8 cellular contexts compared by ENCODE assay signal in genomic region chr18:3885209-3885792, GRCh38.
A peak's percentile ranks its signal among the peaks of the same experiment; 100 is the strongest.
DNase-seq lines count a peak whose midpoint lies in the region; ATAC-seq and TF ChIP-seq lines count a peak whose summit lies in the region.

No MANE protein-coding gene starts in this region.

- ATAC-seq in GM19463 (IDR thresholded peaks at IDR 0.05; ENCODE audit: unreplicated experiment) = peak; percentile 50
- no peak for ATAC-seq in psoas muscle
- ATAC-seq in GM18498 (IDR thresholded peaks at IDR 0.05; ENCODE audit: unreplicated experiment) = no peak

- no peaks in the 10 kb centered on the region for H3K27me3 ChIP-seq in psoas muscle (ENCODE audit: insufficient read depth in 3 of 3, low read length in 2 of 3)

- H3K4me1 ChIP-seq in psoas muscle = no peaks in the 10 kb centered on the region

- peaks cover 0 to 1% (median 0%) of the 10 kb centered on the region in 7 donors for H3K9me3 Mint-ChIP-seq in CD14-positive monocyte
- H3K9me3 Mint-ChIP-seq in activated CD4-positive, alpha-beta T cell treated with anti-CD3 and anti-CD28 coated beads, Interleukin-2, amount 10 ng/mL, durations not matched to agents 24 days and 14 days = no peaks in the 10 kb centered on the region

- peak; percentile 62 for TF ChIP-seq CTCF in CD14-positive monocyte (IDR thresholded peaks at IDR 0.05)
- TF ChIP-seq CTCF in psoas muscle (IDR thresholded peaks at IDR 0.05) = no peak

- intact Hi-C loops in CD14-positive monocyte (cut with micrococcal nuclease) (no loop called here), psoas muscle (cut with DNase I) (no loop called here)
- intact Hi-C loops in activated CD4-positive, alpha-beta T cell treated with anti-CD3 and anti-CD28 coated beads, Interleukin-2, amount 10 ng/mL, durations not matched to agents 24 days and 14 days (cut with micrococcal nuclease) = no loop called here

- DNase-seq in CD14-positive monocyte (ENCODE audit: low spot score) (no peak), NCI-H146 (lab: John Stamatoyannopoulos, UW) (peak; percentile 71), erythroblast (lab: John Stamatoyannopoulos, UW) (peak; percentile 30 to 41), NCI-H1048 (lab: John Stamatoyannopoulos, UW) (no peak), psoas muscle (no peak)
- DNase-seq in activated CD4-positive, alpha-beta T cell treated with anti-CD3 and anti-CD28 coated beads, Interleukin-2, amount 10 ng/mL, durations not matched to agents 24 days and 14 days = no peak

- H3K27me3 Mint-ChIP-seq in CD14-positive monocyte (ENCODE audit: low read depth in 3 of 3) = peaks cover 0 to 5% (median 3%) of the 10 kb centered on the region in 3 donors
- peaks cover 10% of the 10 kb centered on the region for H3K27me3 Mint-ChIP-seq in activated CD4-positive, alpha-beta T cell treated with anti-CD3 and anti-CD28 coated beads, Interleukin-2, amount 10 ng/mL, durations not matched to agents 24 days and 14 days

- WGBS in psoas muscle, 3 donors = 46 to 57% (median 57%) methylated on average over 2 of the region's 2 CpGs

- H3K9me3 ChIP-seq in psoas muscle = no peaks in the 10 kb centered on the region

- H3K4me1 Mint-ChIP-seq in CD14-positive monocyte = peaks cover 14% of the 10 kb centered on the region
- H3K4me1 Mint-ChIP-seq in activated CD4-positive, alpha-beta T cell treated with anti-CD3 and anti-CD28 coated beads, Interleukin-2, amount 10 ng/mL, durations not matched to agents 24 days and 14 days = no peaks in the 10 kb centered on the region

- H3K36me3 Mint-ChIP-seq in CD14-positive monocyte = peaks cover 7 to 18% of the 10 kb centered on the region in 2 donors
- H3K36me3 Mint-ChIP-seq in activated CD4-positive, alpha-beta T cell treated with anti-CD3 and anti-CD28 coated beads, Interleukin-2, amount 10 ng/mL, durations not matched to agents 24 days and 14 days (ENCODE audit: low read depth) = no peaks in the 10 kb centered on the region

- H3K4me3 Mint-ChIP-seq in CD14-positive monocyte = no peak overlapping the region
- H3K4me3 Mint-ChIP-seq in activated CD4-positive, alpha-beta T cell treated with anti-CD3 and anti-CD28 coated beads, Interleukin-2, amount 10 ng/mL, durations not matched to agents 24 days and 14 days = no peak overlapping the region

- H3K4me3 ChIP-seq in psoas muscle = no peak overlapping the region

- peak overlapping the region in 1 of 7 donors; percentile 2 for H3K27ac Mint-ChIP-seq in CD14-positive monocyte
- H3K27ac Mint-ChIP-seq in activated CD4-positive, alpha-beta T cell treated with anti-CD3 and anti-CD28 coated beads, Interleukin-2, amount 10 ng/mL, durations not matched to agents 24 days and 14 days = no peak overlapping the region

- H3K36me3 ChIP-seq in psoas muscle (ENCODE audit: insufficient read depth in 1 of 2, low read depth in 1 of 2) = no peaks in the 10 kb centered on the region

- no peak overlapping the region for H3K27ac ChIP-seq in psoas muscle

- no peak for TF ChIP-seq POLR2A in erythroblast (IDR thresholded peaks at IDR 0.05; ENCODE audit: low read length)

Comparison
In these comparisons a context has a peak if more than half of its experiments do, and no peak if none do; other contexts are left out.
1. DNase-seq: peak in NCI-H146 (single experiment) and erythroblast (2 of 2); none in CD14-positive monocyte (single experiment), NCI-H1048 (single experiment), psoas muscle (0 of 2) and activated CD4-positive, alpha-beta T cell treated with anti-CD3 and anti-CD28 coated beads, Interleukin-2, amount 10 ng/mL, durations not matched to agents 24 days and 14 days (single experiment).